In the genomic region with DNA sequence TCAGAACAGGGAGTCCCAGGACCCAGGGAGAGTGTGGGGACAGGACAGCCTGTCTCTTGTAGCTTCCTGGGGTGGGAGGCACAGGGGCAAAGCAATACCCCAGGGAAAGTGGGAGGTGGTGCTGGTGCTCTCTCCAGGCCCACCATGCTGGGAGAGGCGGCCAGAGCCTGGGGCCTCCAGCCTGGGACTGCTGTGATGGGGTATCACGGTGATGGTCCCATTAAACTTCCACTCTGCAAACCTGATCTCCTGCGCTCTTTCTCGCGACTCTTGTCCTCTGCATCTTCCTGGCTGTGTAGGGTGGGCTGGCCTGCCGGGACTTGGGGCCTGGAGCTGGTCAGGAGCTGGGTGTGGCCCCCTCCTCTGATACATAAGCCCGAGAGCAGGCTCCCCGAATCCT, we compare ENCODE assay signal across 18 cellular contexts. TPM values are rescaled to one million over a fixed set of nuclear protein-coding genes. Genes with fewer than 3 reads are reported as not detected.
A peak's percentile ranks its signal among the peaks of the same experiment; 100 is the strongest.
DNase-seq lines count a peak whose midpoint lies in the region; ATAC-seq and TF ChIP-seq lines count a peak whose summit lies in the region.
"Had no signal": no experiment of that assay in that cellular context is flagged by ENCODE, and none has a peak within 500 bp of the region (broad histone marks: within the 10 kb centered on the region; RNA-seq: fewer than 3 reads in every experiment).

No MANE protein-coding gene starts in this region.

- intact Hi-C loops in Right ventricle myocardium inferior (cut with DNase I) (no loop called here), left ventricle myocardium superior (cut with micrococcal nuclease) (no loop called here)

- H3K9me3 ChIP-seq in adipocyte (ENCODE audit: control insufficient read depth, low read length), result no peaks in the 10 kb centered on the region
- H3K9me3 ChIP-seq: esophagus squamous epithelium, left lung, pancreas had no signal

- peak overlapping the region; percentile 25 for H3K27ac Mint-ChIP-seq in stimulated activated naive B cell treated with anti-CD40 and anti-IgM and Interleukin-4, amounts not matched to agents 10 μg/mL and 1 μg/mL and 100 μg/mL, for 72 hours
- H3K27ac Mint-ChIP-seq: T-helper 1 cell treated with Interleukin-12 subunit alpha and Interleukin-12 subunit beta and Interleukin-4 antibody, amounts not matched to agents 30 μg/mL and 1 μg/mL, for 36 hours; WTC11 had no signal

- H3K4me3 Mint-ChIP-seq in stimulated activated naive B cell treated with anti-CD40 and anti-IgM and Interleukin-4, amounts not matched to agents 10 μg/mL and 1 μg/mL and 100 μg/mL, for 72 hours, result no peak overlapping the region
- H3K4me3 Mint-ChIP-seq: activated naive CD8-positive, alpha-beta T cell treated with anti-CD3 and anti-CD28 coated beads, Interleukin-2, amount 10 ng/mL, durations not matched to agents 7 days and 5 days; T-helper 1 cell treated with Interleukin-12 subunit alpha and Interleukin-12 subunit beta and Interleukin-4 antibody, amounts not matched to agents 30 μg/mL and 1 μg/mL, for 36 hours; WTC11 had no signal

- ATAC-seq in Right ventricle myocardium inferior (no peak), left ventricle myocardium superior (no peak), HG02885 (IDR thresholded peaks at IDR 0.05; ENCODE audit: poor library complexity, unreplicated experiment) (no peak), foreskin keratinocyte (no peak)
- ATAC-seq in stimulated activated naive B cell treated with anti-CD40 and anti-IgM and Interleukin-4, amounts not matched to agents 10 μg/mL and 1 μg/mL and 100 μg/mL, for 72 hours (replicated peaks), result no peak
- ATAC-seq: left lung, WTC11 had no signal

- peaks cover 28 to 43% of the 10 kb centered on the region in 2 donors for H3K4me1 Mint-ChIP-seq in stimulated activated naive B cell treated with anti-CD40 and anti-IgM and Interleukin-4, amounts not matched to agents 10 μg/mL and 1 μg/mL and 100 μg/mL, for 72 hours

- H3K4me3 ChIP-seq in HL-60 (replicated peaks; ENCODE audit: insufficient read depth, low read length) (no peak overlapping the region), adipocyte (ENCODE audit: low read length) (no peak overlapping the region)
- H3K4me3 ChIP-seq: esophagus squamous epithelium, left lung, pancreas had no signal

- no peaks in the 10 kb centered on the region for H3K27me3 Mint-ChIP-seq in stimulated activated naive B cell treated with anti-CD40 and anti-IgM and Interleukin-4, amounts not matched to agents 10 μg/mL and 1 μg/mL and 100 μg/mL, for 72 hours
- H3K27me3 Mint-ChIP-seq: activated naive CD8-positive, alpha-beta T cell treated with anti-CD3 and anti-CD28 coated beads, Interleukin-2, amount 10 ng/mL, durations not matched to agents 7 days and 5 days had no signal

- peak overlapping the region; percentile 79 for H3K27ac ChIP-seq in HL-60 (replicated peaks)
- H3K27ac ChIP-seq in foreskin keratinocyte, result no peak overlapping the region

- H3K4me1 ChIP-seq in adipocyte (ENCODE audit: control insufficient read depth, insufficient read depth, low read length) (peaks cover 31% of the 10 kb centered on the region), foreskin keratinocyte (peaks cover 10% of the 10 kb centered on the region)

- H3K36me3 Mint-ChIP-seq in stimulated activated naive B cell treated with anti-CD40 and anti-IgM and Interleukin-4, amounts not matched to agents 10 μg/mL and 1 μg/mL and 100 μg/mL, for 72 hours, result peaks cover 38 to 56% of the 10 kb centered on the region in 2 donors
- H3K36me3 Mint-ChIP-seq: WTC11 had no signal

- H3K27me3 ChIP-seq in HL-60 (ENCODE audit: insufficient read depth, poor library complexity, severe bottlenecking) (no peaks in the 10 kb centered on the region), adipocyte (replicated peaks; ENCODE audit: control insufficient read depth, insufficient read depth, low read length) (no peaks in the 10 kb centered on the region), foreskin keratinocyte (no peaks in the 10 kb centered on the region)
- H3K27me3 ChIP-seq: esophagus squamous epithelium, left lung, pancreas had no signal

- H3K9me3 Mint-ChIP-seq in stimulated activated naive B cell treated with anti-CD40 and anti-IgM and Interleukin-4, amounts not matched to agents 10 μg/mL and 1 μg/mL and 100 μg/mL, for 72 hours, result peaks cover 0 to 2% of the 10 kb centered on the region in 2 donors
- H3K9me3 Mint-ChIP-seq: T-helper 1 cell treated with Interleukin-12 subunit alpha and Interleukin-12 subunit beta and Interleukin-4 antibody, amounts not matched to agents 30 μg/mL and 1 μg/mL, for 36 hours; WTC11 had no signal

- H3K9ac ChIP-seq in adipocyte (ENCODE audit: low read length), result peak overlapping the region; percentile 46

- DNase-seq in Right ventricle myocardium inferior (ENCODE audit: missing footprints), result peak; percentile 22
- DNase-seq in left ventricle myocardium superior, result no peak
- DNase-seq in HL-60 (ENCODE audit: low read depth in 1 of 2, low spot score in 1 of 2), result no peak
- DNase-seq in adipocyte (ENCODE audit: low read depth), result no peak
- no peak for DNase-seq in stimulated activated naive B cell treated with anti-CD40 and anti-IgM and Interleukin-4, amounts not matched to agents 10 μg/mL and 1 μg/mL and 100 μg/mL, for 72 hours
- DNase-seq in HPDE6-E6E7 (ENCODE audit: extremely low spot score), result no peak
- no peak for DNase-seq in foreskin keratinocyte
- DNase-seq: activated naive CD8-positive, alpha-beta T cell treated with anti-CD3 and anti-CD28 coated beads, Interleukin-2, amount 10 ng/mL, durations not matched to agents 7 days and 5 days; esophagus squamous epithelium; NCI-H1930; NCI-H446 treated with DMSO at 0.1 percent for 48 hours; SHP77 treated with DMSO at 0.1 percent for 48 hours; stimulated activated CD4-positive, alpha-beta T cell treated with anti-CD3 and anti-CD28 coated beads, Interleukin-2, amount 100 ng/mL, for 24 hours had no signal

- H3K36me3 ChIP-seq in adipocyte (ENCODE audit: control insufficient read depth, insufficient read depth, low read length, severe bottlenecking), result peaks cover 39% of the 10 kb centered on the region

- TF ChIP-seq CTCF in HL-60 (IDR thresholded peaks at IDR 0.05; ENCODE audit: insufficient read depth, low read length) (no peak), foreskin keratinocyte (conservative IDR thresholded peaks at IDR 0.05) (no peak)

RNA-seq across cellular contexts. Expression of a gene that starts 8.0 kb away (rescaled TPM):
- total RNA-seq in Right ventricle myocardium inferior (51.8 TPM), left ventricle myocardium superior (51.2 TPM), foreskin keratinocyte (18.2 and 18.4 TPM in 2 replicates)
- 18.6 and 18.7 TPM in 2 replicates for polyA plus RNA-seq in foreskin keratinocyte

RNA-seq across cellular contexts. Expression of a gene that starts 10.2 kb away (rescaled TPM):
- total RNA-seq in Right ventricle myocardium inferior (98.4 TPM), left ventricle myocardium superior (105 TPM), foreskin keratinocyte (27.1 and 34.0 TPM in 2 replicates)
- polyA plus RNA-seq in foreskin keratinocyte, result 41.6 and 53.0 TPM in 2 replicates

RNA-seq across cellular contexts. Expression of a gene that starts 18.3 kb away (rescaled TPM):
- total RNA-seq in Right ventricle myocardium inferior (14.4 TPM), left ventricle myocardium superior (13.2 TPM), foreskin keratinocyte (1.8 and 2.6 TPM in 2 replicates)
- 2.1 and 2.5 TPM in 2 replicates for polyA plus RNA-seq in foreskin keratinocyte

RNA-seq across cellular contexts. Expression of a gene that starts 20.7 kb away (rescaled TPM):
- total RNA-seq in Right ventricle myocardium inferior, result 5.9 TPM
- 5.1 TPM for total RNA-seq in left ventricle myocardium superior
- total RNA-seq in foreskin keratinocyte, result 4.2 and 4.8 TPM in 2 replicates
- polyA plus RNA-seq in foreskin keratinocyte, result 2.8 and 2.9 TPM in 2 replicates

RNA-seq across cellular contexts. Expression of a gene that starts 46.8 kb away (rescaled TPM):
- total RNA-seq in Right ventricle myocardium inferior (2.2 TPM), left ventricle myocardium superior (2.1 TPM), foreskin keratinocyte (0.07 TPM in 1 of 2 replicates, not detected in the other)
- polyA plus RNA-seq in foreskin keratinocyte, result 0.03 and 0.07 TPM in 2 replicates
